In genomic region chr4:145521282-145521681, GRCh38 we compare ENCODE assay signal across 18 cellular contexts. TPM values are rescaled to one million over a fixed set of nuclear protein-coding genes. Genes with fewer than 3 reads are reported as not detected.
DNase-seq lines count a peak whose midpoint lies in the region; ATAC-seq and TF ChIP-seq lines count a peak whose summit lies in the region.
"Had no signal": no experiment of that assay in that cellular context is flagged by ENCODE, and none has a peak within 500 bp of the region (broad histone marks: within the 10 kb centered on the region; RNA-seq: fewer than 3 reads in every experiment).

No MANE protein-coding gene starts in this region.

- H3K27ac ChIP-seq in OCI-LY1 (ENCODE audit: low read depth, low read length, poor library complexity, severe bottlenecking) = peak overlapping the region; percentile 94
- H3K27ac ChIP-seq: A549; BLaER1 treated with 17β-estradiol and CSF1 and Interleukin-3, amounts not matched to agents 10 nM and 100 nM had no signal

- no peak overlapping the region for H2AFZ ChIP-seq in OCI-LY1 (ENCODE audit: low read length)
- H2AFZ ChIP-seq: GM23338 had no signal

- H3K36me3 ChIP-seq in OCI-LY1 (ENCODE audit: insufficient read depth, low read length) = peaks cover 43% of the 10 kb centered on the region

- H3K4me1 Mint-ChIP-seq in glutamatergic neuron (ENCODE audit: low read depth, unreplicated experiment) = peaks cover 6% of the 10 kb centered on the region

- peak overlapping the region; percentile 50 for H3K4me2 ChIP-seq in OCI-LY1 (ENCODE audit: low read length)
- H3K4me2 ChIP-seq: A549; BLaER1 treated with 17β-estradiol and CSF1 and Interleukin-3, amounts not matched to agents 10 nM and 100 nM; GM23338 had no signal

- peak overlapping the region; percentile 1 for H3K4me3 ChIP-seq in GM12875 (ENCODE audit: low read depth, low read length)
- H3K4me3 ChIP-seq in OCI-LY1 (ENCODE audit: low read depth, low read length, poor library complexity, severe bottlenecking) = peak overlapping the region; percentile 37
- H3K4me3 ChIP-seq: A549; BLaER1 treated with 17β-estradiol and CSF1 and Interleukin-3, amounts not matched to agents 10 nM and 100 nM; GM23338 had no signal

- H3K4me1 ChIP-seq in OCI-LY1 (ENCODE audit: insufficient read depth, low read length, severe bottlenecking) = peaks cover 98% of the 10 kb centered on the region
- H3K4me1 ChIP-seq: A549 had no signal

- H3K27me3 Mint-ChIP-seq in glutamatergic neuron (ENCODE audit: unreplicated experiment) = no peaks in the 10 kb centered on the region

- H3K9me2 ChIP-seq in OCI-LY1 (ENCODE audit: low read depth, low read length) = no peaks in the 10 kb centered on the region

- H3K36me3 Mint-ChIP-seq in glutamatergic neuron (ENCODE audit: unreplicated experiment) = peaks cover 4% of the 10 kb centered on the region

- H3K27ac Mint-ChIP-seq in glutamatergic neuron (ENCODE audit: unreplicated experiment) = peak overlapping the region; percentile 26
- H3K27ac Mint-ChIP-seq: GM23338 had no signal

- H4K20me1 ChIP-seq in OCI-LY1 (ENCODE audit: insufficient read depth, low read length) = no peaks in the 10 kb centered on the region

- H3K9ac ChIP-seq in OCI-LY1 (ENCODE audit: low read length) = peak overlapping the region; percentile 37
- H3K9ac ChIP-seq: BLaER1 treated with 17β-estradiol and CSF1 and Interleukin-3, amounts not matched to agents 10 nM and 100 nM had no signal

- ATAC-seq in GM21528 (IDR thresholded peaks at IDR 0.05; ENCODE audit: low FRiP score, unreplicated experiment) = peak; percentile 48
- ATAC-seq in HG02759 (IDR thresholded peaks at IDR 0.05; ENCODE audit: unreplicated experiment) = no peak
- ATAC-seq: A549, GM23338, Right ventricle myocardium inferior had no signal

- no peaks in the 10 kb centered on the region for H3K9me3 Mint-ChIP-seq in glutamatergic neuron (ENCODE audit: unreplicated experiment)
- H3K9me3 Mint-ChIP-seq: GM23338 had no signal

- H3K9me3 ChIP-seq in OCI-LY1 (ENCODE audit: low read length) = no peaks in the 10 kb centered on the region
- H3K9me3 ChIP-seq: A549 had no signal

- no peaks in the 10 kb centered on the region for H3F3A ChIP-seq in OCI-LY1 (ENCODE audit: insufficient read depth, low read length)

- TF ChIP-seq CTCF in GM12875 (IDR thresholded peaks at IDR 0.05; ENCODE audit: borderline replicate concordance, insufficient read depth, low read depth, low read length) (no peak), OCI-LY1 (IDR thresholded peaks at IDR 0.05; ENCODE audit: low read length) (no peak), glutamatergic neuron (IDR thresholded peaks at IDR 0.05; ENCODE audit: partially characterized antibody, unreplicated experiment) (no peak)

- no peak for DNase-seq in glutamatergic neuron
- no peak for DNase-seq in MV-4-11 (lab: John Stamatoyannopoulos, UW)
- no peak for DNase-seq in NOMO-1 (lab: John Stamatoyannopoulos, UW; ENCODE audit: unreplicated experiment in 2 of 2)
- DNase-seq in RKO (ENCODE audit: low spot score) = no peak
- DNase-seq: DMS 273 treated with DMSO at 0.1 percent for 48 hours, NCI-H1105 treated with DMSO at 0.1 percent for 48 hours, NCI-H187, NCI-H2171 treated with DMSO at 0.1 percent for 48 hours, NCI-H446 treated with DMSO at 0.1 percent for 48 hours, T-helper 9 cell had no signal

- no peaks in the 10 kb centered on the region for H3K27me3 ChIP-seq in OCI-LY1 (ENCODE audit: insufficient read depth, low read length)
- H3K27me3 ChIP-seq: BLaER1 treated with 17β-estradiol and CSF1 and Interleukin-3, amounts not matched to agents 10 nM and 100 nM had no signal

- H3K79me2 ChIP-seq in OCI-LY1 (ENCODE audit: insufficient read depth, low read length) = peaks cover 75% of the 10 kb centered on the region

- H3K4me3 Mint-ChIP-seq in glutamatergic neuron (ENCODE audit: unreplicated experiment) = no peak overlapping the region
- H3K4me3 Mint-ChIP-seq: GM23338 had no signal

RNA-seq across cellular contexts. Expression of gene SMAD1, which starts 39.6 kb away (rescaled TPM):
- 57.5 TPM for total RNA-seq in glutamatergic neuron (ENCODE audit: unreplicated experiment)
